In genomic region chr1:166111430-166111829, GRCh38 we compare ENCODE assay signal across 28 cellular contexts. TPM values are rescaled to one million over a fixed set of nuclear protein-coding genes. Genes with fewer than 3 reads are reported as not detected.
A peak's percentile ranks its signal among the peaks of the same experiment; 100 is the strongest.
DNase-seq lines count a peak whose midpoint lies in the region; ATAC-seq, FAIRE-seq and TF ChIP-seq lines count a peak whose summit lies in the region.
"Had no signal": no experiment of that assay in that cellular context is flagged by ENCODE, and none has a peak within 500 bp of the region (broad histone marks: within the 10 kb centered on the region; RNA-seq: fewer than 3 reads in every experiment).

No MANE protein-coding gene starts in this region.

- ATAC-seq in GM12878 (peak; percentile 42; the same call in 2 of the 3 replicates), left colon (peak; percentile 37), right lobe of liver (peak; percentile 13 to 52 (median 44))

- no peaks in the 10 kb centered on the region for H3K79me2 ChIP-seq in GM12878 (ENCODE audit: control insufficient read depth, insufficient read depth, low read length)

- H3K4me3 ChIP-seq in GM12878, result no peak overlapping the region
- H3K4me3 ChIP-seq in endodermal cell (ENCODE audit: low read length), result no peak overlapping the region
- H3K4me3 ChIP-seq in right lobe of liver, result no peak overlapping the region
- H3K4me3 ChIP-seq in MG63, result no peak overlapping the region
- H3K4me3 ChIP-seq: BLaER1 had no signal

- CTCF ChIA-PET in GM12878 (lab: Yijun Ruan, JAX), result interaction anchor here (1.1 kb wide), 1 partner anchor 59 kb away, joined by 3 read pairs; no protein-coding TSS in a partner anchor

- H3K4me1 ChIP-seq in GM12878 (ENCODE audit: control insufficient read depth, insufficient read depth, low read length), result no peaks in the 10 kb centered on the region
- H3K4me1 ChIP-seq in endodermal cell (ENCODE audit: control insufficient read depth, insufficient read depth, low read length), result no peaks in the 10 kb centered on the region
- peaks cover 0 to 9% (median 3%) of the 10 kb centered on the region in 4 donors for H3K4me1 ChIP-seq in right lobe of liver
- H3K4me1 ChIP-seq: BE2C, BLaER1 had no signal

- H3K4me3 Mint-ChIP-seq in endodermal cell, result no peak overlapping the region
- H3K4me3 Mint-ChIP-seq: CD14-positive monocyte; CD4-positive, alpha-beta memory T cell; CD4-positive, CD25-positive, alpha-beta regulatory T cell; CD8-positive, alpha-beta memory T cell had no signal

- H3K9me3 ChIP-seq in GM12878 (replicated peaks; ENCODE audit: control insufficient read depth, insufficient read depth, low read length) (no peaks in the 10 kb centered on the region), endodermal cell (ENCODE audit: control insufficient read depth, low read length) (no peaks in the 10 kb centered on the region), right lobe of liver (no peaks in the 10 kb centered on the region), MG63 (no peaks in the 10 kb centered on the region)
- H3K9me3 ChIP-seq: BE2C, BLaER1 had no signal

- no peaks in the 10 kb centered on the region for H3K27me3 Mint-ChIP-seq in endodermal cell (ENCODE audit: insufficient read depth)
- H3K27me3 Mint-ChIP-seq: CD4-positive, alpha-beta memory T cell; CD4-positive, CD25-positive, alpha-beta regulatory T cell; CD8-positive, alpha-beta memory T cell had no signal

- DNase-seq in GM12878 (ENCODE audit: low read depth, low spot score) (no peak), endodermal cell (peak; percentile 10), left colon (no peak), right lobe of liver (no peak), GDM1 (lab: John Stamatoyannopoulos, UW) (no peak), MG63 (no peak), NCI-H524 treated with DMSO at 0.1 percent for 48 hours (lab: John Stamatoyannopoulos, UW) (no peak)
- DNase-seq: 8988T; ACHN; BE2C; C1 segment of cervical spinal cord; CD4-positive, alpha-beta memory T cell; CD4-positive, CD25-positive, alpha-beta regulatory T cell; CD8-positive, alpha-beta memory T cell; COR-L47; DMS 273 treated with DMSO at 0.1 percent for 48 hours; DMS153; DMS53; DMS79; DND-41; EL; GF-D8 had no signal

- H3K27ac Mint-ChIP-seq in endodermal cell, result no peak overlapping the region
- H3K27ac Mint-ChIP-seq: CD14-positive monocyte; CD4-positive, alpha-beta memory T cell; CD4-positive, CD25-positive, alpha-beta regulatory T cell; CD8-positive, alpha-beta memory T cell had no signal

- intact Hi-C loops in GM12878 (cut with micrococcal nuclease; ENCODE audit: unreplicated experiment), result no loop called here
- intact Hi-C loops in left colon (cut with DNase I, micrococcal nuclease), result no loop called here
- intact Hi-C loops in right lobe of liver (cut with DNase I), result no loop called here

- no peak overlapping the region for H3K27ac ChIP-seq in GM12878 (ENCODE audit: control insufficient read depth, insufficient read depth)
- no peak overlapping the region for H3K27ac ChIP-seq in endodermal cell (ENCODE audit: low read depth, low read length)
- H3K27ac ChIP-seq in right lobe of liver, result no peak overlapping the region
- H3K27ac ChIP-seq: BLaER1 had no signal

- RAD21 ChIA-PET in GM12878 (lab: Charles Lee; ENCODE audit: unreplicated experiment), result interaction anchor here (0.6 kb wide), 1 partner anchor 18 kb away, joined by 3 read pairs; no protein-coding TSS in a partner anchor

- no peak for TF ChIP-seq POLR2A in GM12878 (IDR thresholded peaks at IDR 0.05; ENCODE audit: low read depth, low read length)
- no peak for TF ChIP-seq POLR2A in right lobe of liver (IDR thresholded peaks at IDR 0.05)

- no peak for TF ChIP-seq RAD21 in GM12878 (IDR thresholded peaks at IDR 0.05; ENCODE audit: insufficient read depth, low read depth, low read length)

- H3K27me3 ChIP-seq in GM12878 (replicated peaks in 1 of 2; ENCODE audit: control insufficient read depth in 2 of 2, insufficient read depth in 2 of 2, low read length in 1 of 2) (no peaks in the 10 kb centered on the region), endodermal cell (ENCODE audit: control insufficient read depth, insufficient read depth, low read length, poor library complexity, severe bottlenecking) (no peaks in the 10 kb centered on the region), right lobe of liver (no peaks in the 10 kb centered on the region), MG63 (no peaks in the 10 kb centered on the region)
- H3K27me3 ChIP-seq: BE2C, BLaER1 had no signal

- no peak overlapping the region for H3K9ac ChIP-seq in GM12878 (ENCODE audit: control insufficient read depth, insufficient read depth, low read length)
- no peak overlapping the region for H3K9ac ChIP-seq in endodermal cell (ENCODE audit: extremely low read depth, low read length, poor library complexity, severe bottlenecking)
- H3K9ac ChIP-seq: BLaER1 had no signal

- TF ChIP-seq CTCF in GM12878 (IDR thresholded peaks at IDR 0.05 in 2 of 3, conservative IDR thresholded peaks at IDR 0.05 in 1 of 3; ENCODE audit: control insufficient read depth in 2 of 3, extremely low read depth in 1 of 3, insufficient read depth in 1 of 3, low read depth in 3 of 3, low read length in 3 of 3), result no peak
- TF ChIP-seq CTCF in endodermal cell (conservative IDR thresholded peaks at IDR 0.05), result no peak
- TF ChIP-seq CTCF in right lobe of liver (IDR thresholded peaks at IDR 0.05), result no peak

- SMC1A ChIA-PET in GM12878 (lab: Charles Lee; ENCODE audit: uncharacterized antibody, unreplicated experiment), result no interaction called here

- TF ChIP-seq EP300 in GM12878 (IDR thresholded peaks at IDR 0.05; ENCODE audit: borderline replicate concordance in 1 of 2, control insufficient read depth in 1 of 2, low read depth in 2 of 2, low read length in 2 of 2), result no peak

- BruUV-seq in GM12878 (replicated peaks; lab: Mats Ljungman, UMichigan), result no TSS peak

- WGBS in GM12878 (ENCODE audit: insufficient coverage, insufficient replicate concordance, low lambda C conversion rate, missing lambda C conversion rate), result 15% methylated on average over 3 of the region's 3 CpGs
- 89 to 100% methylated on average over 1 to 3 of the region's 3 CpGs for WGBS in endodermal cell (ENCODE audit: insufficient coverage in 1 of 2, insufficient read length in 1 of 2), 2 experiments
- 41% methylated on average over 3 of the region's 3 CpGs for WGBS in right lobe of liver (ENCODE audit: insufficient coverage, low coverage, low lambda C conversion rate, missing lambda C conversion rate)

- H3K36me3 ChIP-seq in GM12878 (ENCODE audit: control insufficient read depth in 2 of 2, insufficient read depth in 2 of 2, low read length in 1 of 2) (no peaks in the 10 kb centered on the region), endodermal cell (ENCODE audit: control insufficient read depth, insufficient read depth, low read length) (peaks cover 3% of the 10 kb centered on the region), right lobe of liver (no peaks in the 10 kb centered on the region), MG63 (no peaks in the 10 kb centered on the region)
- H3K36me3 ChIP-seq: BE2C, BLaER1 had no signal

- POLR2A ChIA-PET in GM12878 (lab: Charles Lee), result no interaction called here

- no peaks in the 10 kb centered on the region for H4K20me1 ChIP-seq in GM12878 (ENCODE audit: control insufficient read depth, insufficient read depth)
- H4K20me1 ChIP-seq: BLaER1 had no signal

- H3K4me1 Mint-ChIP-seq in endodermal cell, result peaks cover 10% of the 10 kb centered on the region
- H3K4me1 Mint-ChIP-seq: CD14-positive monocyte; CD4-positive, alpha-beta memory T cell; CD4-positive, CD25-positive, alpha-beta regulatory T cell; CD8-positive, alpha-beta memory T cell had no signal

- H3K4me2 ChIP-seq in GM12878 (ENCODE audit: control insufficient read depth, insufficient read depth), result no peak overlapping the region
- H3K4me2 ChIP-seq: BLaER1 had no signal

- H3K9me3 Mint-ChIP-seq in endodermal cell, result no peaks in the 10 kb centered on the region
- H3K9me3 Mint-ChIP-seq: CD4-positive, alpha-beta memory T cell had no signal

- no peaks in the 10 kb centered on the region for H3K36me3 Mint-ChIP-seq in endodermal cell (ENCODE audit: low read depth)
- H3K36me3 Mint-ChIP-seq: CD14-positive monocyte; CD4-positive, alpha-beta memory T cell; CD4-positive, CD25-positive, alpha-beta regulatory T cell; CD8-positive, alpha-beta memory T cell had no signal

- no peak for FAIRE-seq in GM12878 (lab: Jason Lieb, UNC)
- FAIRE-seq: A204.1, GM12892, GM18507 had no signal

- in situ Hi-C loops in GM12878 (cut with MboI), result no loop called here

- H2AFZ ChIP-seq in GM12878 (ENCODE audit: control insufficient read depth, low read depth, low read length), result no peak overlapping the region

TF ChIP-seq in GM12878, 131 proteins besides CTCF, POLR2A, EP300 and RAD21:
- TF ChIP-seq EED (IDR thresholded peaks at IDR 0.05; ENCODE audit: low read depth) (no peak), NR2F1 (conservative IDR thresholded peaks at IDR 0.05) (0 out of 2 replicates have a peak, but pooled peaks have one; percentile 20)

RNA-seq across cellular contexts. Expression of gene FAM78B, which starts 55.4 kb away (rescaled TPM):
- 4.5 and 6.2 TPM in 2 replicates for total RNA-seq in GM12878 (2013; cell fraction: nucleolus; rRNA removed)
- total RNA-seq in GM12878 (2014; rRNA removed), result 2.0 and 2.8 TPM in 2 replicates
- total RNA-seq in GM12878 (2014; rRNA removed; fragmentation: Illumina TruSeq; extraction: Trizol), result 1.4 TPM in 2 replicates
- 2.9 and 3.2 TPM in 2 replicates for total RNA-seq in GM12878 (2021)
- 0.31 TPM for polyA plus RNA-seq in GM12878 (2011; ENCODE audit: low read depth)
- 4.1 and 4.9 TPM in 2 replicates for polyA plus RNA-seq in GM12878 (2011; rRNA removed)
- 3.9 and 4.3 TPM in 2 replicates for polyA plus RNA-seq in GM12878 (2011; cell fraction: cytosol; rRNA removed)
- 7.6 and 8.4 TPM in 2 replicates for polyA plus RNA-seq in GM12878 (2011; cell fraction: nucleus; rRNA removed)
- polyA plus RNA-seq in GM12878 (2012), result 0.31 and 0.74 TPM in 2 replicates
- polyA plus RNA-seq in GM12878 (2014; fragmentation: Illumina TruSeq; extraction: Trizol), result 1.5 and 1.7 TPM in 2 replicates
- polyA plus RNA-seq in GM12878 (2014; fragmentation: Nextera tagmentation; extraction: Ambion mirVana), result under 1 TPM; 0.31 to 0.40 TPM
- 2.9 and 4.1 TPM in 2 replicates for polyA plus RNA-seq in GM12878 (2014; rRNA removed)
- 1 to 10 TPM in 1 of 2 experiments, under 1 TPM in 1; 0.10 to 1.5 TPM for polyA plus RNA-seq in GM12878 (2016; fragmentation: Nextera tagmentation; extraction: Ambion mirVana)
- polyA minus RNA-seq in GM12878 (2011; rRNA and poly(A)+ RNA removed), result 4.6 and 5.8 TPM in 2 replicates
- 1.1 and 1.3 TPM in 2 replicates for polyA minus RNA-seq in GM12878 (2011; cell fraction: cytosol; rRNA and poly(A)+ RNA removed)
- polyA minus RNA-seq in GM12878 (2011; cell fraction: nucleus; rRNA and poly(A)+ RNA removed), result 6.9 and 15.4 TPM in 2 replicates
- total RNA-seq in endodermal cell, result 1 to 10 TPM; 2.3 to 4.2 TPM
- 2.5 TPM for polyA plus RNA-seq in endodermal cell (2013, experiment 1 of 2)
- 2.2 TPM for polyA plus RNA-seq in endodermal cell (2013, experiment 2 of 2)
- 1 to 10 TPM; 1.0 to 1.8 TPM for total RNA-seq in left colon
- total RNA-seq in right lobe of liver, result 1 to 10 TPM in 4 of 6 experiments, under 1 TPM in 2; 0.58 to 1.4 (median 1.1) TPM
- 0.30 TPM in 1 of 2 replicates, not detected in the other for total RNA-seq in MG63 (2014; rRNA removed; shearing (Covaris generic); ENCODE audit: low replicate concordance)
- total RNA-seq: G401 had no signal
- polyA plus RNA-seq: CD14-positive monocyte; CD8-positive, alpha-beta memory T cell had no signal
